ENCODE assay signal across 9 cellular contexts in genomic region chr11:69939551-69940245, GRCh38.
A peak's percentile ranks its signal among the peaks of the same experiment; 100 is the strongest.
DNase-seq lines count a peak whose midpoint lies in the region; ATAC-seq, FAIRE-seq and TF ChIP-seq lines count a peak whose summit lies in the region.
"Had no signal": no experiment of that assay in that cellular context is flagged by ENCODE, and none has a peak within 500 bp of the region (broad histone marks: within the 10 kb centered on the region; RNA-seq: fewer than 3 reads in every experiment).

No MANE protein-coding gene starts in this region.

- 9 to 17% methylated on average over 28 of the region's 28 CpGs for WGBS in heart right ventricle, 2 donors
- 13% methylated on average over 28 of the region's 28 CpGs for WGBS in pancreas, 2 donors

- H3K27ac ChIP-seq in ascending aorta (peak overlapping the region; percentile 84 to 96), heart right ventricle (peak overlapping the region; percentile 49 to 92 (median 84)), pancreas (peak overlapping the region in 3 of 4 donors; percentile 60 to 69 (median 64)), uterus (peak overlapping the region; percentile 88 to 93)

- peak in 1 of 2 donors; percentile 20 for TF ChIP-seq POLR2A in uterus (IDR thresholded peaks at IDR 0.05)

- H3K9me3 ChIP-seq in ascending aorta (no peaks in the 10 kb centered on the region), heart right ventricle (no peaks in the 10 kb centered on the region), pancreas (no peaks in the 10 kb centered on the region), uterus (no peaks in the 10 kb centered on the region)

- DNase-seq in ascending aorta (ENCODE audit: low spot score in 2 of 2) = peak in 1 of 2 donors; percentile 89
- peak; percentile 73 to 86 for DNase-seq in heart right ventricle
- DNase-seq in pancreas = peak in 4 of 6 donors; percentile 31 to 62 (median 46)
- DNase-seq in uterus = peak; percentile 74 to 81
- no peak for DNase-seq in activated gamma-delta T cell (lab: John Stamatoyannopoulos, UW)
- no peak for DNase-seq in NCI-H446 (lab: John Stamatoyannopoulos, UW)
- DNase-seq in activated CD4-positive, alpha-beta T cell treated with anti-CD3 and anti-CD28 coated beads for 48 hours = no peak
- DNase-seq: activated T-cell treated with anti-CD3 and anti-CD28 coated beads, Interleukin-2, amount 50 U/mL, for 4 hours; DMS153 had no signal

- intact Hi-C loops in ascending aorta (cut with DNase I) (loop anchor here (1.0 to 10.0 kb wide), 2 partner anchors 21 to 135 kb away; partner anchors contain the start of gene ANO1), heart right ventricle (cut with DNase I) (loop anchor here in 1 of 10 donors (10.0 kb wide), 2 partner anchors 135 to 155 kb away; partner anchors contain the start of gene ANO1), pancreas (cut with DNase I) (no loop called here), uterus (cut with DNase I; ENCODE audit: low total_unique reads) (no loop called here)

- ATAC-seq in heart right ventricle (peak; percentile 87 to 93 (median 92)), pancreas (peak; percentile 69 to 94 (median 88))
- ATAC-seq: activated T-cell treated with anti-CD3 and anti-CD28 coated beads, Interleukin-2, amount 50 U/mL, for 4 hours had no signal

- FAIRE-seq in pancreas (lab: Jason Lieb, UNC) = no peak

- H3K27me3 ChIP-seq in ascending aorta = no peaks in the 10 kb centered on the region
- peaks cover 0 to 13% (median 0%) of the 10 kb centered on the region in 7 donors for H3K27me3 ChIP-seq in heart right ventricle
- H3K27me3 ChIP-seq in pancreas = no peaks in the 10 kb centered on the region
- no peaks in the 10 kb centered on the region for H3K27me3 ChIP-seq in uterus

- peak overlapping the region in 1 of 2 donors; percentile 32 for H3K4me3 ChIP-seq in ascending aorta
- peak overlapping the region in 7 of 10 donors; percentile 12 to 41 (median 36) for H3K4me3 ChIP-seq in heart right ventricle
- H3K4me3 ChIP-seq in pancreas = no peak overlapping the region
- peak overlapping the region in 1 of 2 donors; percentile 20 for H3K4me3 ChIP-seq in uterus

- TF ChIP-seq CTCF in ascending aorta (IDR thresholded peaks at IDR 0.05) (no peak), heart right ventricle (IDR thresholded peaks at IDR 0.05) (no peak), pancreas (IDR thresholded peaks at IDR 0.05) (no peak), uterus (IDR thresholded peaks at IDR 0.05) (no peak)

- H3K36me3 ChIP-seq in ascending aorta = no peaks in the 10 kb centered on the region
- no peaks in the 10 kb centered on the region for H3K36me3 ChIP-seq in heart right ventricle
- H3K36me3 ChIP-seq in pancreas = no peaks in the 10 kb centered on the region
- no peaks in the 10 kb centered on the region for H3K36me3 ChIP-seq in uterus

- H3K4me1 ChIP-seq in ascending aorta = peaks cover 0 to 21% of the 10 kb centered on the region in 2 donors
- H3K4me1 ChIP-seq in heart right ventricle = peaks cover 0 to 25% (median 14%) of the 10 kb centered on the region in 9 donors
- no peaks in the 10 kb centered on the region for H3K4me1 ChIP-seq in pancreas
- H3K4me1 ChIP-seq in uterus = peaks cover 0 to 6% of the 10 kb centered on the region in 2 donors

Comparison
In these comparisons a context has a peak if more than half of its experiments do, and no peak if none do; other contexts are left out.
1. DNase-seq: peak in heart right ventricle (2 of 2), pancreas (4 of 6) and uterus (2 of 2); none in activated gamma-delta T cell (single experiment), NCI-H446 (0 of 2) and activated CD4-positive, alpha-beta T cell treated with anti-CD3 and anti-CD28 coated beads for 48 hours (single experiment).
2. H3K4me3 ChIP-seq: peak in heart right ventricle (7 of 10); none in pancreas (0 of 4).
3. Peak in every context shown above with its lines, with median percentiles within 50 percentile points of each other: H3K27ac ChIP-seq.